ENCODE assay signal across 21 cellular contexts in the genomic region with DNA sequence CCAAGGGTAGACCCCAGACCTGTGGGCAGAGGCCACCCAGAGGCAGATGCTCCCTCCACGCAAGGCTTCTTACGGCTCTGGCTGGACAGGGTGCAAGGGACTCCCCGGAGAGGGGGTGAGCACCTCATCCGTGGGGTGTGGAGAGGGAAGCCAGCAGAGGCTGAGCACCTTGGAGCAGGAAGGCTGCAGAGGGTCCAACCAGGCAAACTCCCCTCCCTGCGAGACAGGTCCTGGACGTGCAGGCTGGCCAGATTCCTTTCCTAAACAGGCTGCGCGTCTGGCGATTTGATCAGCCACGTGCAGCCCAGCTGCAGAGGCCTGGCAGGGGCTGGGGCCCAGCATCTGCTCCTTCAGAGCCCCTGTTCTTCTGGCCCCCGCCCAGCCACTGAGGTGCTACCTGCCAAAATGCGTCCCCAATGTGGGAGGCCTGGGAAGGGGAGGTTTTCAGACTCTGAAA. TPM values are rescaled to one million over a fixed set of nuclear protein-coding genes. Genes with fewer than 3 reads are reported as not detected.
DNase-seq lines count a peak whose midpoint lies in the region; ATAC-seq, FAIRE-seq and TF ChIP-seq lines count a peak whose summit lies in the region.
"Had no signal": no experiment of that assay in that cellular context is flagged by ENCODE, and none has a peak within 500 bp of the region (broad histone marks: within the 10 kb centered on the region; RNA-seq: fewer than 3 reads in every experiment).

No MANE protein-coding gene starts in this region.

- intact Hi-C loops in K562 (cut with micrococcal nuclease), result loop anchor here (10.0 kb wide), 1 partner anchor 432 kb away; no protein-coding TSS in a partner anchor

- no peak overlapping the region for H3K4me2 ChIP-seq in K562 (ENCODE audit: insufficient read depth, low read length)
- no peak overlapping the region for H3K4me2 ChIP-seq in neuronal stem cell (ENCODE audit: insufficient read depth, low read length, poor library complexity, severe bottlenecking)
- H3K4me2 ChIP-seq: BLaER1 had no signal

- H4K8ac ChIP-seq in neuronal stem cell (ENCODE audit: low read depth, low read length), result no peak overlapping the region

- in situ Hi-C loops in K562 (cut with MboI), result no loop called here

- no peaks in the 10 kb centered on the region for H3K9me1 ChIP-seq in K562 (ENCODE audit: control insufficient read depth, insufficient read depth, low read length)

- no peak for TF ChIP-seq POLR2A in K562 (conservative IDR thresholded peaks at IDR 0.05)

- no peaks in the 10 kb centered on the region for H3K79me2 ChIP-seq in K562 (ENCODE audit: control insufficient read depth, insufficient read depth, low read length)

- H2AFZ ChIP-seq in K562 (ENCODE audit: low read depth, low read length) (no peak overlapping the region), neuronal stem cell (ENCODE audit: low read length) (no peak overlapping the region)

- H3K4ac ChIP-seq in neuronal stem cell (ENCODE audit: low read length), result no peak overlapping the region

- no peak overlapping the region for H2BK120ac ChIP-seq in neuronal stem cell (ENCODE audit: low read depth, low read length)

- no peak for TF ChIP-seq RAD21 in K562 (CRISPR knock-in tag; conservative IDR thresholded peaks at IDR 0.05 in 1 of 2, IDR thresholded peaks at IDR 0.05 in 1 of 2)

- H3K9me3 ChIP-seq in BE2C (no peaks in the 10 kb centered on the region), K562 (replicated peaks; ENCODE audit: control insufficient read depth, insufficient read depth, low read depth, low read length) (no peaks in the 10 kb centered on the region), neuronal stem cell (replicated peaks in 1 of 2; ENCODE audit: control insufficient read depth in 2 of 2, insufficient read depth in 1 of 2, low read depth in 1 of 2, low read length in 2 of 2) (no peaks in the 10 kb centered on the region)
- H3K9me3 ChIP-seq: BLaER1 had no signal

- TF ChIP-seq CTCF in BE2C (IDR thresholded peaks at IDR 0.05; ENCODE audit: low read depth, low read length) (no peak), K562 (IDR thresholded peaks at IDR 0.05 in 2 of 3, conservative IDR thresholded peaks at IDR 0.05 in 1 of 3; ENCODE audit: insufficient read depth in 2 of 3, low read depth in 1 of 3, low read length in 3 of 3) (no peak)

- H3K79me1 ChIP-seq in neuronal stem cell (ENCODE audit: low read depth, low read length), result no peaks in the 10 kb centered on the region

- H3K27ac ChIP-seq in K562 (ENCODE audit: extremely low read depth, low read depth, low read length), result no peak overlapping the region
- H3K27ac ChIP-seq in neuronal stem cell (replicated peaks; ENCODE audit: low read length), result no peak overlapping the region
- H3K27ac ChIP-seq: BLaER1, HL-60 had no signal

- no peak for FAIRE-seq in K562 (lab: Jason Lieb, UNC)
- FAIRE-seq: GM12891, H1 had no signal

- H2BK15ac ChIP-seq in neuronal stem cell (ENCODE audit: low read length), result peak overlapping the region; percentile 61

- no peaks in the 10 kb centered on the region for H3K36me3 ChIP-seq in BE2C
- no peaks in the 10 kb centered on the region for H3K36me3 ChIP-seq in H7 (replicated peaks; ENCODE audit: control insufficient read depth, insufficient read depth, low read length)
- H3K36me3 ChIP-seq in K562 (ENCODE audit: control insufficient read depth, insufficient read depth, low read length), result no peaks in the 10 kb centered on the region
- H3K36me3 ChIP-seq in neuronal stem cell (replicated peaks in 1 of 2; ENCODE audit: control insufficient read depth in 2 of 2, insufficient read depth in 2 of 2, low read length in 2 of 2), result no peaks in the 10 kb centered on the region
- H3K36me3 ChIP-seq: BLaER1 had no signal

- H4K20me1 ChIP-seq in K562 (replicated peaks; ENCODE audit: control insufficient read depth, insufficient read depth, low read length), result peaks cover 3% of the 10 kb centered on the region; the same call in 1 of the 2 replicates
- H4K20me1 ChIP-seq: BLaER1 had no signal

- no peaks in the 10 kb centered on the region for H3K27me3 ChIP-seq in BE2C
- no peaks in the 10 kb centered on the region; the same call in 1 of the 2 replicates for H3K27me3 ChIP-seq in H7 (ENCODE audit: control insufficient read depth, insufficient read depth, low read length)
- peaks cover 4 to 22% of the 10 kb centered on the region in 2 experiments for H3K27me3 ChIP-seq in K562 (ENCODE audit: control insufficient read depth in 2 of 2, insufficient read depth in 2 of 2, low read length in 2 of 2)
- H3K27me3 ChIP-seq in neuronal stem cell (ENCODE audit: control insufficient read depth in 3 of 3, insufficient read depth in 3 of 3, low read depth in 1 of 3, low read length in 3 of 3), result peaks cover 0 to 23% (median 0%) of the 10 kb centered on the region in 3 experiments
- H3K27me3 ChIP-seq: BLaER1 had no signal

- H4K91ac ChIP-seq in neuronal stem cell (ENCODE audit: low read depth, low read length, poor library complexity), result no peak overlapping the region

- peak overlapping the region; percentile 51 for H3K18ac ChIP-seq in neuronal stem cell (ENCODE audit: low read length)

- H2AK5ac ChIP-seq in neuronal stem cell (ENCODE audit: low read depth, low read length), result no peak overlapping the region

- TF ChIP-seq EP300 in K562 (IDR thresholded peaks at IDR 0.05; ENCODE audit: low read length), result no peak

- BruUV-seq in K562 (replicated peaks; lab: Mats Ljungman, UMichigan), result no TSS peak

- DNase-seq in BE2C, result peak; percentile 85
- peak; percentile 35 for DNase-seq in H7
- DNase-seq in K562 (ENCODE audit: extremely low read depth in 1 of 4, low spot score in 3 of 4), result no peak
- DNase-seq in neuronal stem cell (ENCODE audit: low spot score), result no peak
- DNase-seq: CD4-positive, alpha-beta T cell; COR-L47; DND-41; NCI-H1105; NCI-H146; NCI-H2029; NCI-H226; NCI-H510A treated with DMSO at 0.1 percent for 48 hours; NCI-H748 treated with DMSO at 0.1 percent for 48 hours had no signal

- H3K4me3 ChIP-seq in BE2C (ENCODE audit: low read depth, low read length) (no peak overlapping the region), H7 (ENCODE audit: insufficient read depth, low read depth, low read length) (no peak overlapping the region), K562 (no peak overlapping the region), neuronal stem cell (ENCODE audit: low read length in 2 of 2) (no peak overlapping the region)
- H3K4me3 ChIP-seq: BLaER1 had no signal

- no peak overlapping the region for H2BK5ac ChIP-seq in neuronal stem cell (ENCODE audit: low read length)

- H3K4me1 ChIP-seq in BE2C (peaks cover 44% of the 10 kb centered on the region), K562 (replicated peaks in 1 of 2; ENCODE audit: control insufficient read depth in 2 of 2, insufficient read depth in 2 of 2, low read length in 2 of 2) (peaks cover 12 to 46% of the 10 kb centered on the region in 2 experiments), neuronal stem cell (ENCODE audit: control insufficient read depth in 2 of 2, insufficient read depth in 1 of 2, low read depth in 1 of 2, low read length in 2 of 2) (peaks cover 0 to 2% of the 10 kb centered on the region in 2 donors)

- H3K23ac ChIP-seq in neuronal stem cell (ENCODE audit: low read depth, low read length, poor library complexity), result no peak overlapping the region

- no peak overlapping the region for H2BK12ac ChIP-seq in neuronal stem cell (ENCODE audit: low read length)

- H3K9ac ChIP-seq in K562 (ENCODE audit: insufficient read depth in 1 of 2, low read depth in 2 of 2, low read length in 2 of 2) (peak overlapping the region in 1 of 2 experiments; percentile 74; a peak in 1 of 4 replicates), neuronal stem cell (ENCODE audit: low read depth, low read length, poor library complexity) (no peak overlapping the region)
- H3K9ac ChIP-seq: BLaER1 had no signal

- H3K14ac ChIP-seq in neuronal stem cell (ENCODE audit: low read length), result no peak overlapping the region

- WGBS in K562 (ENCODE audit: insufficient coverage, low coverage, missing lambda C conversion rate), result 26% methylated on average over 12 of the region's 12 CpGs
- no CpG with 5 or more reads among the region's 12 CpGs for WGBS in neuronal stem cell (ENCODE audit: extremely low coverage in 2 of 2, insufficient read length in 2 of 2, insufficient replicate concordance in 1 of 2), 2 donors

- ATAC-seq in K562, result no peak
- no peak for ATAC-seq in HG03460 (IDR thresholded peaks at IDR 0.05; ENCODE audit: unreplicated experiment)
- no peak for ATAC-seq in GM19463 (IDR thresholded peaks at IDR 0.05; ENCODE audit: unreplicated experiment)
- no peak for ATAC-seq in GM21367 (IDR thresholded peaks at IDR 0.05; ENCODE audit: unreplicated experiment)
- ATAC-seq: Panc1 had no signal

- POLR2A ChIA-PET in K562 (lab: Yijun Ruan, JAX), result no interaction called here

- CTCF ChIA-PET in K562 (lab: Yijun Ruan, JAX; ENCODE audit: low intra/inter-chr PET ratio), result no interaction called here

TF ChIP-seq in K562, 482 proteins besides CTCF, POLR2A, EP300 and RAD21 (continues in another document):
- 0 out of 2 replicates have a peak, but pooled peaks have one; percentile 16 for TF ChIP-seq BHLHE40 (IDR thresholded peaks at IDR 0.05; ENCODE audit: low read length)
- no peak for TF ChIP-seq TOE1 (IDR thresholded peaks at IDR 0.05; ENCODE audit: borderline replicate concordance)
- no peak for TF ChIP-seq TOE1 (CRISPR knock-in tag; IDR thresholded peaks at IDR 0.05; ENCODE audit: borderline replicate concordance, low read depth)

RNA-seq across cellular contexts. Expression of a gene that starts 49.3 kb away (rescaled TPM):
- polyA plus RNA-seq in BE2C (2012; ENCODE audit: insufficient read depth, insufficient read length, low read depth), result 1.8 TPM
- 1.0 and 1.2 TPM in 2 replicates for total RNA-seq in H7 (2014; rRNA removed; shearing (Covaris generic))
- 0.28 and 0.58 TPM in 2 replicates for total RNA-seq in K562 (2011; cell fraction: chromatin; rRNA removed; ENCODE audit: low replicate concordance)
- 0.33 and 1.1 TPM in 2 replicates for total RNA-seq in K562 (2011; cell fraction: nucleolus; rRNA removed)
- 0.37 and 0.53 TPM in 2 replicates for total RNA-seq in K562 (2011; cell fraction: nucleoplasm; rRNA removed)
- total RNA-seq in K562 (2014; rRNA removed), result not detected in 2 replicates
- not detected in 2 replicates for total RNA-seq in K562 (2014; rRNA removed; fragmentation: Illumina TruSeq; extraction: Trizol)
- not detected in 2 replicates for total RNA-seq in K562 (2015; rRNA removed; fragmentation: Illumina TruSeq; extraction: Trizol)
- 0.09 TPM in 1 of 2 replicates, not detected in the other for total RNA-seq in K562 (2021)
- polyA plus RNA-seq in K562 (2011; rRNA removed), result 0.20 and 0.51 TPM in 2 replicates
- polyA plus RNA-seq in K562 (2011; cell fraction: cytosol; rRNA removed), result 0.69 and 1.4 TPM in 2 replicates
- polyA plus RNA-seq in K562 (2011; cell fraction: nucleus; rRNA removed), result 0.37 and 0.65 TPM in 2 replicates
- 0.22 and 0.37 TPM in 2 replicates for polyA plus RNA-seq in K562 (2012)
- 0.12 TPM in 1 of 2 replicates, not detected in the other for polyA plus RNA-seq in K562 (2014; fragmentation: Illumina TruSeq; extraction: Trizol)
- polyA plus RNA-seq in K562 (2014; fragmentation: Nextera tagmentation; extraction: Ambion mirVana), result under 1 TPM in 1 of 2 experiments, not detected in 1; 0.03 TPM
- 0.05 TPM in 1 of 2 replicates, not detected in the other for polyA plus RNA-seq in K562 (2014; rRNA removed)
- polyA minus RNA-seq in K562 (2011; rRNA and poly(A)+ RNA removed), result 0.28 TPM in 1 of 2 replicates, not detected in the other
- polyA minus RNA-seq in K562 (2011; cell fraction: cytosol; rRNA and poly(A)+ RNA removed), result 1.8 TPM in 1 of 2 replicates, not detected in the other
- 0.56 TPM in 1 of 2 replicates, not detected in the other for polyA minus RNA-seq in K562 (2011; cell fraction: nucleus; rRNA and poly(A)+ RNA removed)
- 0.15 TPM for polyA plus RNA-seq in neuronal stem cell (2013, experiment 1 of 2)
- polyA plus RNA-seq in neuronal stem cell (2013, experiment 2 of 2), result 0.12 TPM

Comparison
In these comparisons a context has a peak if more than half of its experiments do, and no peak if none do; other contexts are left out.
1. DNase-seq: peak in BE2C (single experiment) and H7 (single experiment); none in K562 (0 of 4) and neuronal stem cell (single experiment).